Comparison of ENCODE assay signal across 1 cellular context in the genomic region with DNA sequence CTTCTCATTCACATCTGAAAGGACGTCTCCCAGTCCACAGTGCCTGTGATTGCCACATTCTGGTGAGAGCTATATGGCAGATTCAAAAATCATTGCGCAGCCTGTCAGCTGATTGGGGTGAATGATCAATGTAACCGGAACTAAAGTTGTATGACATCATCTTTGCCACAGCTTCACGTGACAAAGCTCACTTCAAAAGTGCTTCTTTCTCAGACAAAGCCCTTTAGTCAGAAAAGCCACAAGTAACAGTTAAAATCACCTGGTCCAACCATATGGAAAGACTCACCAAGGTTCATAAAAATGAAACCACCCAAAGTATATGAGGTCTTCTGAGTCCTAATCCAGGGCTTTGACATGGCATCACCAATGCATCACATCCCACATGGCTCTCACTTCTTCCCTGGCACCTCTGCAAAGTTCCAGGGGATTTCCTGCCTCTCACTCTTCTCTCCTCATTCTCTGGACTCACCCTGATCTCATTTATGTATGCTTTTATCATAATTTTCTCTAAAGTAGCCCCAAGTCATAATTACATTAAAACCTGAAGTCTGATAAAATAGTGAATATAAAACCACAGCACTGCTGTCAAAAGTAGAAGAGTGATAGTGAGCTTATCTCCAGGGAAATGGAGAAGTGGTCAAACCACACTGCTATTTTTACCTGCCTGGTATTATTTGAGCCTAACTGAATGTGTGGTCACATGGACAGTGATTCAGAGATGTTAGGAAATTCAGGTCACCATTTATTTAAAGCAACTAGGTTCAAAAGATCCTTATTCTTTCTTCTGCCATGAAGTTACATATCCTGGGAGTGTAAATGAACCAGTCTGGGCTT.
TF ChIP-seq lines count a peak whose summit lies in the region.

No MANE protein-coding gene starts in this region.

TF ChIP-seq in IMR-90, 13 proteins besides CTCF, POLR2A, EP300 and RAD21 (continued from another document):
- 0 out of 2 replicates have a peak, but pooled peaks have one; percentile 5 for TF ChIP-seq CEBPB (IDR thresholded peaks at IDR 0.05; ENCODE audit: low read depth, low read length)
- no peak for TF ChIP-seq MAZ (IDR thresholded peaks at IDR 0.05; ENCODE audit: borderline replicate concordance, low read depth, low read length)
- TF ChIP-seq RCOR1 (IDR thresholded peaks at IDR 0.05; ENCODE audit: insufficient replicate concordance, low read length), result no peak
- no peak for TF ChIP-seq CHD1 (IDR thresholded peaks at IDR 0.05; ENCODE audit: low read depth, low read length)
- no peak for TF ChIP-seq RFX5 (IDR thresholded peaks at IDR 0.05; ENCODE audit: low read depth, low read length)
- no peak for TF ChIP-seq NFE2L2 (IDR thresholded peaks at IDR 0.05; ENCODE audit: low read depth, low read length)
- TF ChIP-seq, protein P1, sequence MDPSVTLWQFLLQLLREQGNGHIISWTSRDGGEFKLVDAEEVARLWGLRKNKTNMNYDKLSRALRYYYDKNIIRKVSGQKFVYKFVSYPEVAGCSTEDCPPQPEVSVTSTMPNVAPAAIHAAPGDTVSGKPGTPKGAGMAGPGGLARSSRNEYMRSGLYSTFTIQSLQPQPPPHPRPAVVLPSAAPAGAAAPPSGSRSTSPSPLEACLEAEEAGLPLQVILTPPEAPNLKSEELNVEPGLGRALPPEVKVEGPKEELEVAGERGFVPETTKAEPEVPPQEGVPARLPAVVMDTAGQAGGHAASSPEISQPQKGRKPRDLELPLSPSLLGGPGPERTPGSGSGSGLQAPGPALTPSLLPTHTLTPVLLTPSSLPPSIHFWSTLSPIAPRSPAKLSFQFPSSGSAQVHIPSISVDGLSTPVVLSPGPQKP (IDR thresholded peaks at IDR 0.05; ENCODE audit: borderline replicate concordance, low read depth, low read length), result no peak
TF ChIP-seq in IMR-90: peak in this region for 2.
